Comparison of ENCODE assay signal across 16 cellular contexts in the genomic region with DNA sequence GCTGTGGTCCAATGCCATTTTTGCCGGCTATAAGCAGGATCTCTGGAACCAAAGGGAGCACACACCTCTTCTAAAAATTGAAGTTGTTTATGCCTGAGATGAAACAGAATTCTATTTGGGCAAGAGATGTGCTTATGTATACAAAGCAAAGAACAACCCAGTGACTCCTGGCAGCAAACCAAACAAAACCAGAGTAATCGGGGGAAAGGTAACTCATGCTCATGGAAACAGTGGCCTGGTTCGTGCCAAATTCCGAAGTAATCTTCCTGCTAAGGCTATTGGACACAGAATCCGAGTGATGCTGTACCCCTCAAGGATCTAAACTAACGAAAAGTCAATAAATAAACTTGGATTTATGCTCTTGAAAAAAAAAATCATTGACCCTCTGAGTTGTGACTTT.
DNase-seq lines count a peak whose midpoint lies in the region; ATAC-seq and TF ChIP-seq lines count a peak whose summit lies in the region.
"Had no signal": no experiment of that assay in that cellular context is flagged by ENCODE, and none has a peak within 500 bp of the region (broad histone marks: within the 10 kb centered on the region; RNA-seq: fewer than 3 reads in every experiment).

No MANE protein-coding gene starts in this region.

- no peaks in the 10 kb centered on the region for H3K9me3 ChIP-seq in thyroid gland
- H3K9me3 ChIP-seq in effector memory CD4-positive, alpha-beta T cell (ENCODE audit: control insufficient read depth, low read length) = no peaks in the 10 kb centered on the region
- H3K9me3 ChIP-seq: BE2C had no signal

- H3K36me3 ChIP-seq in GM23338 (ENCODE audit: insufficient read depth) (no peaks in the 10 kb centered on the region), thyroid gland (no peaks in the 10 kb centered on the region)
- no peaks in the 10 kb centered on the region for H3K36me3 ChIP-seq in effector memory CD4-positive, alpha-beta T cell (ENCODE audit: control insufficient read depth, insufficient read depth, low read length)
- H3K36me3 ChIP-seq: BE2C had no signal

- H3K4me1 ChIP-seq in GM23338 (ENCODE audit: insufficient read depth) = peaks cover 7% of the 10 kb centered on the region
- peaks cover 2 to 15% of the 10 kb centered on the region in 2 donors for H3K4me1 ChIP-seq in thyroid gland
- no peaks in the 10 kb centered on the region for H3K4me1 ChIP-seq in effector memory CD4-positive, alpha-beta T cell (ENCODE audit: control insufficient read depth, insufficient read depth, low read length, poor library complexity, severe bottlenecking)
- H3K4me1 ChIP-seq: BE2C had no signal

- DNase-seq in GM23338 (ENCODE audit: low spot score) (no peak), cardiac fibroblast (ENCODE audit: low read depth in 2 of 2) (peak; percentile 8 to 15), left lobe of liver (ENCODE audit: low spot score) (peak; percentile 70), thyroid gland (peak; percentile 74), NK-92 (lab: John Stamatoyannopoulos, UW; ENCODE audit: unreplicated experiment) (no peak)
- DNase-seq in activated naive CD4-positive, alpha-beta T cell treated with anti-CD3 and anti-CD28 coated beads, Interleukin-2, amount 50 U/mL, for 72 hours (ENCODE audit: low spot score in 2 of 2) = no peak
- DNase-seq in effector memory CD4-positive, alpha-beta T cell = no peak
- DNase-seq: ACHN; BE2C; C1 segment of cervical spinal cord; CD4-positive, CD25-positive, alpha-beta regulatory T cell; CD8-positive, alpha-beta memory T cell; COR-L47; GDM1; GOT3; H9 had no signal

- no peaks in the 10 kb centered on the region for H3K79me2 ChIP-seq in GM23338 (replicated peaks; ENCODE audit: insufficient read depth)

- intact Hi-C loops in thyroid gland (cut with DNase I) = no loop called here

- ATAC-seq in GM23338 (no peak), left lobe of liver (peak; percentile 79)
- no peak for ATAC-seq in activated naive CD4-positive, alpha-beta T cell treated with anti-CD3 and anti-CD28 coated beads, Interleukin-2, amount 50 U/mL, for 72 hours

- no peaks in the 10 kb centered on the region for H3K9me3 Mint-ChIP-seq in GM23338
- no peaks in the 10 kb centered on the region for H3K9me3 Mint-ChIP-seq in activated naive CD4-positive, alpha-beta T cell treated with anti-CD3 and anti-CD28 coated beads, Interleukin-2, amount 50 U/mL, for 72 hours
- H3K9me3 Mint-ChIP-seq: CD4-positive, CD25-positive, alpha-beta regulatory T cell; CD8-positive, alpha-beta memory T cell; H9 had no signal

- H3K27me3 ChIP-seq in GM23338 (ENCODE audit: insufficient read depth) = no peaks in the 10 kb centered on the region
- H3K27me3 ChIP-seq in thyroid gland = no peaks in the 10 kb centered on the region
- peaks cover 3% of the 10 kb centered on the region for H3K27me3 ChIP-seq in effector memory CD4-positive, alpha-beta T cell (replicated peaks; ENCODE audit: control insufficient read depth, insufficient read depth, low read length, poor library complexity, severe bottlenecking)
- H3K27me3 ChIP-seq: BE2C had no signal

- no peaks in the 10 kb centered on the region; the same call in 2 of the 3 replicates for H3K4me1 Mint-ChIP-seq in GM23338
- H3K4me1 Mint-ChIP-seq: CD4-positive, CD25-positive, alpha-beta regulatory T cell; CD8-positive, alpha-beta memory T cell had no signal

- H3K27me3 Mint-ChIP-seq in GM23338 (ENCODE audit: insufficient read depth, low read depth, poor library complexity) = peaks cover 3% of the 10 kb centered on the region

- H3K27ac ChIP-seq in GM23338 (ENCODE audit: low read depth) = no peak overlapping the region
- H3K27ac ChIP-seq in thyroid gland = peak overlapping the region in 2 of 3 donors; percentile 47 to 64
- H3K27ac ChIP-seq in effector memory CD4-positive, alpha-beta T cell (ENCODE audit: insufficient read depth, low read length, poor library complexity, severe bottlenecking) = no peak overlapping the region

- H3K4me3 Mint-ChIP-seq in GM23338 = no peak overlapping the region
- H3K4me3 Mint-ChIP-seq: CD4-positive, CD25-positive, alpha-beta regulatory T cell; CD8-positive, alpha-beta memory T cell; H9 had no signal

- no peak overlapping the region for H3K4me2 ChIP-seq in GM23338

- H3F3A ChIP-seq in GM23338 (replicated peaks; ENCODE audit: low read depth) = no peaks in the 10 kb centered on the region

- H2AFZ ChIP-seq in GM23338 = 0 out of 2 replicates have a peak overlapping the region, but pooled peaks have one; percentile 75

- WGBS in thyroid gland, 2 donors = 23 to 34% methylated on average over 6 of the region's 6 CpGs

- TF ChIP-seq CTCF in GM23338 (conservative IDR thresholded peaks at IDR 0.05; ENCODE audit: low read depth in 2 of 2) = no peak
- no peak for TF ChIP-seq CTCF in cardiac fibroblast (IDR thresholded peaks at IDR 0.05; ENCODE audit: low read depth, low read length)
- TF ChIP-seq CTCF in thyroid gland (IDR thresholded peaks at IDR 0.05) = no peak

- H3K9me2 ChIP-seq in GM23338 (ENCODE audit: insufficient read depth) = peaks cover 8% of the 10 kb centered on the region

- H3K27ac Mint-ChIP-seq in GM23338 = no peak overlapping the region
- no peak overlapping the region for H3K27ac Mint-ChIP-seq in activated naive CD4-positive, alpha-beta T cell treated with anti-CD3 and anti-CD28 coated beads, Interleukin-2, amount 50 U/mL, for 72 hours
- H3K27ac Mint-ChIP-seq: CD4-positive, CD25-positive, alpha-beta regulatory T cell; CD8-positive, alpha-beta memory T cell; H9 had no signal

- no peak overlapping the region for H3K4me3 ChIP-seq in GM23338
- H3K4me3 ChIP-seq in cardiac fibroblast (replicated peaks in 1 of 2; ENCODE audit: low read depth in 2 of 2, low read length in 2 of 2) = no peak overlapping the region
- no peak overlapping the region for H3K4me3 ChIP-seq in thyroid gland (replicated peaks in 1 of 3)
- no peak overlapping the region for H3K4me3 ChIP-seq in effector memory CD4-positive, alpha-beta T cell (ENCODE audit: insufficient read depth, low read depth, low read length, poor library complexity, severe bottlenecking)

- no peaks in the 10 kb centered on the region for H4K20me1 ChIP-seq in GM23338 (replicated peaks; ENCODE audit: insufficient read depth)

- no peaks in the 10 kb centered on the region for H3K36me3 Mint-ChIP-seq in GM23338 (ENCODE audit: low read depth)
- H3K36me3 Mint-ChIP-seq in activated naive CD4-positive, alpha-beta T cell treated with anti-CD3 and anti-CD28 coated beads, Interleukin-2, amount 50 U/mL, for 72 hours = no peaks in the 10 kb centered on the region
- H3K36me3 Mint-ChIP-seq: CD4-positive, CD25-positive, alpha-beta regulatory T cell had no signal

- no peak for TF ChIP-seq POLR2A in thyroid gland (IDR thresholded peaks at IDR 0.05)

TF ChIP-seq in GM23338, 12 proteins besides CTCF, POLR2A, EP300 and RAD21 (continues in another document):
- TF ChIP-seq, protein P1, sequence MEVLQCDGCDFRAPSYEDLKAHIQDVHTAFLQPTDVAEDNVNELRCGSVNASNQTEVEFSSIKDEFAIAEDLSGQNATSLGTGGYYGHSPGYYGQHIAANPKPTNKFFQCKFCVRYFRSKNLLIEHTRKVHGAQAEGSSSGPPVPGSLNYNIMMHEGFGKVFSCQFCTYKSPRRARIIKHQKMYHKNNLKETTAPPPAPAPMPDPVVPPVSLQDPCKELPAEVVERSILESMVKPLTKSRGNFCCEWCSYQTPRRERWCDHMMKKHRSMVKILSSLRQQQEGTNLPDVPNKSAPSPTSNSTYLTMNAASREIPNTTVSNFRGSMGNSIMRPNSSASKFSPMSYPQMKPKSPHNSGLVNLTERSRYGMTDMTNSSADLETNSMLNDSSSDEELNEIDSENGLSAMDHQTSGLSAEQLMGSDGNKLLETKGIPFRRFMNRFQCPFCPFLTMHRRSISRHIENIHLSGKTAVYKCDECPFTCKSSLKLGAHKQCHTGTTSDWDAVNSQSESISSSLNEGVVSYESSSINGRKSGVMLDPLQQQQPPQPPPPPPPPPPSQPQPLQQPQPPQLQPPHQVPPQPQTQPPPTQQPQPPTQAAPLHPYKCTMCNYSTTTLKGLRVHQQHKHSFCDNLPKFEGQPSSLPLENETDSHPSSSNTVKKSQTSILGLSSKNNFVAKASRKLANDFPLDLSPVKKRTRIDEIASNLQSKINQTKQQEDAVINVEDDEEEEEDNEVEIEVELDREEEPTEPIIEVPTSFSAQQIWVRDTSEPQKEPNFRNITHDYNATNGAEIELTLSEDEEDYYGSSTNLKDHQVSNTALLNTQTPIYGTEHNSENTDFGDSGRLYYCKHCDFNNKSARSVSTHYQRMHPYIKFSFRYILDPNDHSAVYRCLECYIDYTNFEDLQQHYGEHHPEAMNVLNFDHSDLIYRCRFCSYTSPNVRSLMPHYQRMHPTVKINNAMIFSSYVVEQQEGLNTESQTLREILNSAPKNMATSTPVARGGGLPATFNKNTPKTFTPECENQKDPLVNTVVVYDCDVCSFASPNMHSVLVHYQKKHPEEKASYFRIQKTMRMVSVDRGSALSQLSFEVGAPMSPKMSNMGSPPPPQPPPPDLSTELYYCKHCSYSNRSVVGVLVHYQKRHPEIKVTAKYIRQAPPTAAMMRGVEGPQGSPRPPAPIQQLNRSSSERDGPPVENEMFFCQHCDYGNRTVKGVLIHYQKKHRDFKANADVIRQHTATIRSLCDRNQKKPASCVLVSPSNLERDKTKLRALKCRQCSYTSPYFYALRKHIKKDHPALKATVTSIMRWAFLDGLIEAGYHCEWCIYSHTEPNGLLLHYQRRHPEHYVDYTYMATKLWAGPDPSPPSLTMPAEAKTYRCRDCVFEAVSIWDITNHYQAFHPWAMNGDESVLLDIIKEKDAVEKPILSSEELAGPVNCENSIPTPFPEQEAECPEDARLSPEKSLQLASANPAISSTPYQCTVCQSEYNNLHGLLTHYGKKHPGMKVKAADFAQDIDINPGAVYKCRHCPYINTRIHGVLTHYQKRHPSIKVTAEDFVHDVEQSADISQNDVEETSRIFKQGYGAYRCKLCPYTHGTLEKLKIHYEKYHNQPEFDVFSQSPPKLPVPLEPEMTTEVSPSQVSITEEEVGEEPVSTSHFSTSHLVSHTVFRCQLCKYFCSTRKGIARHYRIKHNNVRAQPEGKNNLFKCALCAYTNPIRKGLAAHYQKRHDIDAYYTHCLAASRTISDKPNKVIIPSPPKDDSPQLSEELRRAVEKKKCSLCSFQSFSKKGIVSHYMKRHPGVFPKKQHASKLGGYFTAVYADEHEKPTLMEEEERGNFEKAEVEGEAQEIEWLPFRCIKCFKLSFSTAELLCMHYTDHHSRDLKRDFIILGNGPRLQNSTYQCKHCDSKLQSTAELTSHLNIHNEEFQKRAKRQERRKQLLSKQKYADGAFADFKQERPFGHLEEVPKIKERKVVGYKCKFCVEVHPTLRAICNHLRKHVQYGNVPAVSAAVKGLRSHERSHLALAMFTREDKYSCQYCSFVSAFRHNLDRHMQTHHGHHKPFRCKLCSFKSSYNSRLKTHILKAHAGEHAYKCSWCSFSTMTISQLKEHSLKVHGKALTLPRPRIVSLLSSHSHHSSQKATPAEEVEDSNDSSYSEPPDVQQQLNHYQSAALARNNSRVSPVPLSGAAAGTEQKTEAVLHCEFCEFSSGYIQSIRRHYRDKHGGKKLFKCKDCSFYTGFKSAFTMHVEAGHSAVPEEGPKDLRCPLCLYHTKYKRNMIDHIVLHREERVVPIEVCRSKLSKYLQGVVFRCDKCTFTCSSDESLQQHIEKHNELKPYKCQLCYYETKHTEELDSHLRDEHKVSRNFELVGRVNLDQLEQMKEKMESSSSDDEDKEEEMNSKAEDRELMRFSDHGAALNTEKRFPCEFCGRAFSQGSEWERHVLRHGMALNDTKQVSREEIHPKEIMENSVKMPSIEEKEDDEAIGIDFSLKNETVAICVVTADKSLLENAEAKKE (CRISPR knock-in tag; IDR thresholded peaks at IDR 0.05) = no peak

Comparison
In these comparisons a context has a peak if more than half of its experiments do, and no peak if none do; other contexts are left out.
1. DNase-seq: peak in cardiac fibroblast (2 of 2), left lobe of liver (single experiment) and thyroid gland (2 of 2); none in GM23338 (single experiment), activated naive CD4-positive, alpha-beta T cell treated with anti-CD3 and anti-CD28 coated beads, Interleukin-2, amount 50 U/mL, for 72 hours (0 of 2), effector memory CD4-positive, alpha-beta T cell (0 of 3) and NK-92 (single experiment).
2. H3K27ac ChIP-seq: peak in thyroid gland (2 of 3); none in GM23338 (single experiment) and effector memory CD4-positive, alpha-beta T cell (single experiment).